22 cellular contexts compared by ENCODE assay signal in the genomic region with DNA sequence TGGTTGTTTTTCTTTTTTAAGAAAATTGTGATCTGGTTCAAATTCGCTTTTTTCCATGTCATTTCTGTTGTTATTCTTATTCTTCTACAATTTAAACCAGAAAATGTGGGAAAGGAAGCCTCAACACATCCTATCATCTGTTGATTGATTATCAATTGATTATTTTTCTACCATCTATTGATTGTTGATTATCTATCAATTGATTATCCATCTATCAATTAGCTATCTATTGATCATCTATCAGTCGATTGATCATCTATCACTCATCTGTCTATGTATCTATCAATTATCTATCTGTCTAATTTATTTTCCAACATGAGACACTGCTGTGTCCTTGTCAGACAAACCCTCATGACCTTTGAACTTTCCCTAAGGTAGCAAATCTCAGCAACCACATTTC.
"Had no signal": no experiment of that assay in that cellular context is flagged by ENCODE, and none has a peak within 500 bp of the region (broad histone marks: within the 10 kb centered on the region; RNA-seq: fewer than 3 reads in every experiment).

No MANE protein-coding gene starts in this region.

- H3K36me3 ChIP-seq: colonic mucosa, esophagus squamous epithelium, gastroesophageal sphincter, ovary, tibial artery had no signal

- H3K4me3 ChIP-seq: colonic mucosa, esophagus squamous epithelium, gastroesophageal sphincter, lung, ovary, tibial artery had no signal

- H3K27ac Mint-ChIP-seq: naive B cell; stimulated activated memory B cell treated with anti-CD40 and anti-IgM and Interleukin-4, amounts not matched to agents 10 μg/mL and 1 μg/mL and 100 μg/mL, for 72 hours; stimulated activated naive CD8-positive, alpha-beta T cell treated with anti-CD3 and anti-CD28 coated beads, Interleukin-15, Interleukin-2, amounts not matched to agents 100 ng/mL and 50 ng/mL, for 24 hours had no signal

- H3K9me3 Mint-ChIP-seq: neural crest cell had no signal

- H3K36me3 Mint-ChIP-seq: naive B cell; stimulated activated memory B cell treated with anti-CD40 and anti-IgM and Interleukin-4, amounts not matched to agents 10 μg/mL and 1 μg/mL and 100 μg/mL, for 72 hours had no signal

- H3K27ac ChIP-seq: colonic mucosa, esophagus squamous epithelium, gastroesophageal sphincter, ovary had no signal

- DNase-seq: colonic mucosa; effector memory CD4-positive, alpha-beta T cell; esophagus squamous epithelium; foreskin fibroblast; glutamatergic neuron; kidney; left cardiac atrium; left ventricle myocardium superior; mesenchymal stem cell; midbrain; naive B cell; nucleus accumbens; ovary; stimulated activated CD4-positive, alpha-beta T cell treated with anti-CD3 and anti-CD28 coated beads, Interleukin-4, amount 100 ng/mL, for 1 hour; stimulated activated CD8-positive, alpha-beta memory T cell treated with anti-CD3 and anti-CD28 coated beads, Interleukin-4, amount 100 ng/mL, for 48 hours; tibial artery had no signal

- H3K27me3 Mint-ChIP-seq: stimulated activated naive CD8-positive, alpha-beta T cell treated with anti-CD3 and anti-CD28 coated beads, Interleukin-15, Interleukin-2, amounts not matched to agents 100 ng/mL and 50 ng/mL, for 24 hours had no signal

- H3K9me3 ChIP-seq: colonic mucosa, esophagus squamous epithelium, gastroesophageal sphincter, ovary, tibial artery had no signal

- H3K27me3 ChIP-seq: colonic mucosa, ovary, tibial artery had no signal

- H3K4me3 Mint-ChIP-seq: naive B cell; neural crest cell; stimulated activated memory B cell treated with anti-CD40 and anti-IgM and Interleukin-4, amounts not matched to agents 10 μg/mL and 1 μg/mL and 100 μg/mL, for 72 hours; stimulated activated naive CD8-positive, alpha-beta T cell treated with anti-CD3 and anti-CD28 coated beads, Interleukin-15, Interleukin-2, amounts not matched to agents 100 ng/mL and 50 ng/mL, for 24 hours had no signal

- ATAC-seq: gastroesophageal sphincter; left cardiac atrium; left ventricle myocardium superior; right cardiac atrium; stimulated activated memory B cell treated with anti-CD40 and anti-IgM and Interleukin-4, amounts not matched to agents 10 μg/mL and 1 μg/mL and 100 μg/mL, for 72 hours had no signal
